In genomic region chr3:5013021-5013906, GRCh38 we compare ENCODE assay signal across 9 cellular contexts. TPM values are rescaled to one million over a fixed set of nuclear protein-coding genes. Genes with fewer than 3 reads are reported as not detected.
DNase-seq lines count a peak whose midpoint lies in the region; ATAC-seq and TF ChIP-seq lines count a peak whose summit lies in the region.
"Had no signal": no experiment of that assay in that cellular context is flagged by ENCODE, and none has a peak within 500 bp of the region (broad histone marks: within the 10 kb centered on the region; RNA-seq: fewer than 3 reads in every experiment).

No MANE protein-coding gene starts in this region.

- CTCF ChIA-PET in activated B cell treated with CpG ODN at 0.5 μM for 24 hours (lab: Charles Lee) = interaction anchor here (1.2 to 4.0 kb wide), 5 partner anchors 13 to 302 kb away, joined by 3 to 65 read pairs (median 16); partner anchors contain the start of gene BHLHE40

- H3K36me3 Mint-ChIP-seq in activated B cell treated with CpG ODN at 0.5 μM for 24 hours (ENCODE audit: low read depth) = no peaks in the 10 kb centered on the region

- peak overlapping the region; percentile 95 for H3K27ac Mint-ChIP-seq in activated B cell treated with CpG ODN at 0.5 μM for 24 hours

- H3K9me3 Mint-ChIP-seq in activated B cell treated with CpG ODN at 0.5 μM for 24 hours = no peaks in the 10 kb centered on the region

- in situ Hi-C loops in ACHN (cut with HindIII; ENCODE audit: low pct_ligation_motif_present, low pct_unique_long_range_greater_than_20kb, low sequenced_read_pairs) = no loop called here

- TF ChIP-seq CTCF in activated B cell treated with CpG ODN at 0.5 μM for 24 hours (IDR thresholded peaks at IDR 0.05) = no peak

- DNase-seq in ACHN = peak; percentile 49
- peak; percentile 89 for DNase-seq in HT1080 (ENCODE audit: low read depth)
- DNase-seq in activated B cell treated with CpG ODN at 0.5 μM for 24 hours = peak; percentile 50
- DNase-seq in islet precursor cell = peak; percentile 95
- no peak for DNase-seq in NCI-H510A treated with DMSO at 0.1 percent for 48 hours (lab: John Stamatoyannopoulos, UW)
- DNase-seq in anterior cingulate cortex (lab: John Stamatoyannopoulos, UW) = no peak

- H3K4me3 Mint-ChIP-seq in activated B cell treated with CpG ODN at 0.5 μM for 24 hours = peak overlapping the region; percentile 76

- intact Hi-C loops in activated B cell treated with CpG ODN at 0.5 μM for 24 hours (cut with micrococcal nuclease) = loop anchor here (1.0 to 2.0 kb wide), 2 partner anchors 13 to 174 kb away; partner anchors contain the start of gene EDEM1

- ATAC-seq in activated B cell treated with CpG ODN at 0.5 μM for 24 hours (ENCODE audit: low read depth) (peak; percentile 32), HG02884 (IDR thresholded peaks at IDR 0.05; ENCODE audit: unreplicated experiment) (no peak), GM18868 (IDR thresholded peaks at IDR 0.05; ENCODE audit: unreplicated experiment) (no peak)
- ATAC-seq: body of pancreas had no signal

- no peaks in the 10 kb centered on the region for H3K27me3 Mint-ChIP-seq in activated B cell treated with CpG ODN at 0.5 μM for 24 hours

- POLR2A ChIA-PET in activated B cell treated with CpG ODN at 0.5 μM for 24 hours (lab: Charles Lee) = interaction anchor here (0.6 to 9.3 kb wide), 11 partner anchors 9 to 261 kb away, joined by 3 to 478 read pairs (median 5); partner anchors contain the start of gene BHLHE40

- H3K4me1 Mint-ChIP-seq in activated B cell treated with CpG ODN at 0.5 μM for 24 hours = peaks cover 97% of the 10 kb centered on the region

RNA-seq across cellular contexts. Expression of gene BHLHE40, which starts 34.0 kb away (rescaled TPM):
- total RNA-seq in HT1080 (2014; rRNA removed; shearing (Covaris generic)) = 14.1 and 19.2 TPM in 2 replicates
- 42.3 and 51.3 TPM in 2 replicates for polyA plus RNA-seq in HT1080 (2015; cell fraction: cytosol; rRNA removed)
- 85.2 and 104 TPM in 2 replicates for polyA plus RNA-seq in HT1080 (2015; cell fraction: nucleus; rRNA removed)
- 41.5 and 43.9 TPM in 2 replicates for total RNA-seq in activated B cell treated with CpG ODN at 0.5 μM for 24 hours

Comparison
In these comparisons a context has a peak if more than half of its experiments do, and no peak if none do; other contexts are left out.
1. DNase-seq: peak in ACHN (single experiment), HT1080 (single experiment), activated B cell treated with CpG ODN at 0.5 μM for 24 hours (single experiment) and islet precursor cell (single experiment); none in NCI-H510A treated with DMSO at 0.1 percent for 48 hours (single experiment) and anterior cingulate cortex (0 of 58).